ENCODE assay signal across 8 cellular contexts in genomic region chr1:27600500-27601175, GRCh38. TPM values are rescaled to one million over a fixed set of nuclear protein-coding genes. Genes with fewer than 3 reads are reported as not detected.
DNase-seq lines count a peak whose midpoint lies in the region; ATAC-seq and TF ChIP-seq lines count a peak whose summit lies in the region.

No MANE protein-coding gene starts in this region.

- H3K27me3 Mint-ChIP-seq in immature natural killer cell (ENCODE audit: low read depth in 3 of 3) = peaks cover 2 to 16% (median 4%) of the 10 kb centered on the region in 3 donors

- peak overlapping the region; percentile 26 to 79 (median 73) for H3K4me3 Mint-ChIP-seq in immature natural killer cell

- no peak for TF ChIP-seq EP300 in tibial nerve (IDR thresholded peaks at IDR 0.05)

- 28 to 32% methylated on average over 3 of the region's 3 CpGs for WGBS in tibial nerve, 2 donors

- peaks cover 34 to 43% of the 10 kb centered on the region in 2 donors for H3K4me1 Mint-ChIP-seq in immature natural killer cell

- H3K4me1 ChIP-seq in cardiac muscle cell (ENCODE audit: low read depth) = peaks cover 59% of the 10 kb centered on the region
- H3K4me1 ChIP-seq in tibial nerve = peaks cover 6 to 82% (median 69%) of the 10 kb centered on the region in 4 donors

- H3K4me3 ChIP-seq in cardiac muscle cell = no peak overlapping the region
- peak overlapping the region in 1 of 4 donors; percentile 97 for H3K4me3 ChIP-seq in tibial nerve

- no peaks in the 10 kb centered on the region for H3K9me3 ChIP-seq in cardiac muscle cell (ENCODE audit: low read depth)
- H3K9me3 ChIP-seq in tibial nerve = no peaks in the 10 kb centered on the region

- TF ChIP-seq POLR2A in tibial nerve (IDR thresholded peaks at IDR 0.05) = no peak

- peak overlapping the region in 5 of 6 donors; percentile 8 to 75 (median 22) for H3K27ac Mint-ChIP-seq in immature natural killer cell

- TF ChIP-seq CTCF in cardiac muscle cell (IDR thresholded peaks at IDR 0.05; ENCODE audit: low read depth, low read length) (no peak), tibial nerve (IDR thresholded peaks at IDR 0.05) (no peak)

- no peaks in the 10 kb centered on the region for H3K36me3 Mint-ChIP-seq in immature natural killer cell

- ATAC-seq in left cardiac atrium (no peak), GM18867 (IDR thresholded peaks at IDR 0.05; ENCODE audit: unreplicated experiment) (no peak)

- H3K9me3 Mint-ChIP-seq in immature natural killer cell = no peaks in the 10 kb centered on the region

- H3K27me3 ChIP-seq in cardiac muscle cell (no peaks in the 10 kb centered on the region), tibial nerve (no peaks in the 10 kb centered on the region)

- H3K27ac ChIP-seq in cardiac muscle cell = peak overlapping the region; percentile 90
- H3K27ac ChIP-seq in tibial nerve = peak overlapping the region; percentile 93 to 99 (median 97)

- peak in 1 of 2 donors; percentile 79 for DNase-seq in cardiac muscle cell (ENCODE audit: low read depth in 1 of 2, low spot score in 1 of 2)
- no peak for DNase-seq in left cardiac atrium
- DNase-seq in UCSD-AML1 (lab: John Stamatoyannopoulos, UW; ENCODE audit: unreplicated experiment) = peak; percentile 36
- DNase-seq in immature natural killer cell = no peak
- DNase-seq in tibial nerve (ENCODE audit: low spot score in 2 of 2) = no peak
- no peak for DNase-seq in COLO829 (ENCODE audit: low spot score)
- no peak for DNase-seq in NCI-H187 (lab: John Stamatoyannopoulos, UW)

- intact Hi-C loops in left cardiac atrium (cut with DNase I) = loop anchor here (5.0 to 10.0 kb wide), 3 partner anchors 43 to 183 kb away; partner anchors contain the start of gene WASF2 (in 1 of the 2)

- H3K36me3 ChIP-seq in cardiac muscle cell = no peaks in the 10 kb centered on the region
- peaks cover 0 to 6% (median 0%) of the 10 kb centered on the region in 3 donors for H3K36me3 ChIP-seq in tibial nerve

RNA-seq across cellular contexts. Expression of gene AHDC1, which starts 3.3 kb away (rescaled TPM):
- total RNA-seq in cardiac muscle cell (31.0 and 58.1 TPM in 2 replicates), left cardiac atrium (10 to 100 TPM; 37.6 to 39.1 TPM), tibial nerve (10 to 100 TPM; 26.4 to 39.9 (median 34.6) TPM)
- polyA plus RNA-seq in cardiac muscle cell (16.3 and 21.1 TPM in 2 replicates), immature natural killer cell (1 to 10 TPM in 2 of 3 donors, not detected in 1; 1.2 to 6.3 TPM)

RNA-seq across cellular contexts. Expression of gene FGR, which starts 34.3 kb away (rescaled TPM):
- not detected in 2 replicates for total RNA-seq in cardiac muscle cell
- 0.14 and 0.18 TPM in 2 replicates for polyA plus RNA-seq in cardiac muscle cell
- total RNA-seq in left cardiac atrium = 10 to 100 TPM in 1 of 2 donors, 1 to 10 TPM in 1; 8.6 to 10.7 TPM
- 100 to 1,000 TPM; 350 to 654 (median 572) TPM for polyA plus RNA-seq in immature natural killer cell
- 10 to 100 TPM; 18.4 to 63.9 (median 22.6) TPM for total RNA-seq in tibial nerve
